In the genomic region with DNA sequence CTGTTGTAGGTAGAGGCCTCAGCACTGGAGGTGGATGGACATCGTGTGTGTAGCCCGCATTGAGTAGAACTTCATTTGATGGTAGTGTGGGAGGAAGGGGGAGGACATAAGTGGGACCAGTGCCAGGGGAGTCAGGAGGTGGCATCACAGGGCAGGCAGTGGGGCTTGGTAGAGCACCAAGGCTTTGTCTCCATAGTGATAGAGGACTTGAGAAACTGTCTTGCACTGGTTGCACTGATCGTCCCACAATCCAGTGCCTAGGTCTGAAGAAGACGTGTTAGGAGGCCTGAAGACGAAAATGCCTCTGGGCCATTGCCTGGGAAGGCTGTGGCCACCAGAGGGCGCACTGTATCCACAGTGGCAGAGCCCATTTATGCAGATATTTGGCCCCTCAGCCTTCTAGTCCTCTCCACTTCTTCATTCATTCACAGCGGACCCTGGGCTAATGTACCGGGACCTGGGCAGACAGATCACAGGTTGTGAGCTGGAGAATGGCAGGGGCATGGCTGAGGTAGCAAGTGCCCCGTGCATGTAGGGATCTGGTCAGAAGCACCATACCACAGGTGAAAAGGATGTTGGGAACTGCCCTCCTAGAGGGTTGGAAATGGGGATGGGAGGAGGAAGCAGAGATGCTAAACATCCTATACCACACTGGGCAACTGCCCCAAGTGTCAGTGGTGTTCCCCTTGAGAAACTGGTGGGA, we compare ENCODE assay signal across 8 cellular contexts.
A peak's percentile ranks its signal among the peaks of the same experiment; 100 is the strongest.
DNase-seq lines count a peak whose midpoint lies in the region; ATAC-seq and TF ChIP-seq lines count a peak whose summit lies in the region.

No MANE protein-coding gene starts in this region.

- POLR2A ChIA-PET in PC-9 (lab: Charles Lee; ENCODE audit: unreplicated experiment) = no interaction called here

- no peak overlapping the region; the same call in 1 of the 2 replicates for H3K27ac ChIP-seq in PC-9
- peak overlapping the region in 2 of 4 donors; percentile 12 to 60 for H3K27ac ChIP-seq in esophagus squamous epithelium

- H3K9me2 ChIP-seq in PC-9 (ENCODE audit: insufficient read depth) = no peaks in the 10 kb centered on the region

- H3F3A ChIP-seq in PC-9 (ENCODE audit: insufficient read depth, low read depth) = peaks cover 59% of the 10 kb centered on the region

- H3K36me3 ChIP-seq in PC-9 (ENCODE audit: low read depth) (peaks cover 24% of the 10 kb centered on the region), esophagus squamous epithelium (peaks cover 0 to 29% (median 0%) of the 10 kb centered on the region in 3 donors)

- no peaks in the 10 kb centered on the region for H3K27me3 ChIP-seq in PC-9 (ENCODE audit: insufficient read depth, low read depth)
- no peaks in the 10 kb centered on the region for H3K27me3 ChIP-seq in esophagus squamous epithelium

- peak; percentile 91 for DNase-seq in GM03348 (ENCODE audit: low spot score)
- peak; percentile 66 for DNase-seq in Jurkat, Clone E6-1 (ENCODE audit: low read depth, low spot score)
- DNase-seq in PC-9 = peak; percentile 66 to 87
- DNase-seq in activated T-cell treated with anti-CD3 and anti-CD28 coated beads, Interleukin-2, amount 50 U/mL, for 1 hour = peak; percentile 87
- DNase-seq in esophagus squamous epithelium (lab: John Stamatoyannopoulos, UW) = peak; percentile 22
- DNase-seq in natural killer cell = peak; percentile 80

- H3K4me1 ChIP-seq in PC-9 (replicated peaks; ENCODE audit: insufficient read depth) (peaks cover 24% of the 10 kb centered on the region), esophagus squamous epithelium (peaks cover 0 to 41% (median 9%) of the 10 kb centered on the region in 3 donors)

- BruUV-seq in PC-9 (replicated peaks; lab: Mats Ljungman, UMichigan) = no TSS peak

- no peak overlapping the region for H3K27ac Mint-ChIP-seq in natural killer cell
- H3K27ac Mint-ChIP-seq in stimulated activated memory B cell treated with anti-CD40 and anti-IgM and Interleukin-4, amounts not matched to agents 10 μg/mL and 1 μg/mL and 100 μg/mL, for 72 hours = no peak overlapping the region

- H3K4me2 ChIP-seq in PC-9 = no peak overlapping the region

- no peak overlapping the region for H2AFZ ChIP-seq in PC-9

- intact Hi-C loops in PC-9 (cut with micrococcal nuclease; ENCODE audit: unreplicated experiment) = loop anchor here (1.0 to 5.0 kb wide), 4 partner anchors 95 to 310 kb away; a partner anchor contains a TSS
- intact Hi-C loops in esophagus squamous epithelium (cut with DNase I) = loop anchor here (2.0 kb wide), 2 partner anchors 142 to 184 kb away; no protein-coding TSS in a partner anchor
- intact Hi-C loops in natural killer cell (cut with micrococcal nuclease) = loop anchor here (1.0 kb wide), 3 partner anchors 142 to 311 kb away; no protein-coding TSS in a partner anchor

- H3K9me3 Mint-ChIP-seq in natural killer cell = no peaks in the 10 kb centered on the region
- H3K9me3 Mint-ChIP-seq in stimulated activated memory B cell treated with anti-CD40 and anti-IgM and Interleukin-4, amounts not matched to agents 10 μg/mL and 1 μg/mL and 100 μg/mL, for 72 hours = no peaks in the 10 kb centered on the region

- no peaks in the 10 kb centered on the region for H4K20me1 ChIP-seq in PC-9 (ENCODE audit: insufficient read depth)

- H3K36me3 Mint-ChIP-seq in natural killer cell = no peaks in the 10 kb centered on the region
- peaks cover 4% of the 10 kb centered on the region for H3K36me3 Mint-ChIP-seq in stimulated activated memory B cell treated with anti-CD40 and anti-IgM and Interleukin-4, amounts not matched to agents 10 μg/mL and 1 μg/mL and 100 μg/mL, for 72 hours

- H3K79me2 ChIP-seq in PC-9 (ENCODE audit: low read depth) = peaks cover 6% of the 10 kb centered on the region; the same call in 1 of the 2 replicates

- no peaks in the 10 kb centered on the region for H3K27me3 Mint-ChIP-seq in natural killer cell (ENCODE audit: low read depth in 2 of 2)
- no peaks in the 10 kb centered on the region for H3K27me3 Mint-ChIP-seq in stimulated activated memory B cell treated with anti-CD40 and anti-IgM and Interleukin-4, amounts not matched to agents 10 μg/mL and 1 μg/mL and 100 μg/mL, for 72 hours

- 15 to 26% methylated on average over 6 to 9 of the region's 9 CpGs for WGBS in esophagus squamous epithelium, 2 donors

- peak; percentile 81 to 92 (median 90) for ATAC-seq in natural killer cell
- peak; percentile 73 for ATAC-seq in stimulated activated memory B cell treated with anti-CD40 and anti-IgM and Interleukin-4, amounts not matched to agents 10 μg/mL and 1 μg/mL and 100 μg/mL, for 72 hours
- no peak for ATAC-seq in GM21381 (IDR thresholded peaks at IDR 0.05; ENCODE audit: unreplicated experiment)

- H3K9me3 ChIP-seq in PC-9 (ENCODE audit: insufficient read depth, low read depth) (no peaks in the 10 kb centered on the region), esophagus squamous epithelium (no peaks in the 10 kb centered on the region)

- TF ChIP-seq CTCF in PC-9 (conservative IDR thresholded peaks at IDR 0.05) (peak; percentile 97), esophagus squamous epithelium (IDR thresholded peaks at IDR 0.05) (peak; percentile 88 to 100 (median 97)), natural killer cell (IDR thresholded peaks at IDR 0.05) (peak; percentile 97)

- no peak overlapping the region for H3K4me3 Mint-ChIP-seq in natural killer cell
- H3K4me3 Mint-ChIP-seq in stimulated activated memory B cell treated with anti-CD40 and anti-IgM and Interleukin-4, amounts not matched to agents 10 μg/mL and 1 μg/mL and 100 μg/mL, for 72 hours = no peak overlapping the region

- TF ChIP-seq POLR2A in esophagus squamous epithelium (IDR thresholded peaks at IDR 0.05) = no peak

- CTCF ChIA-PET in PC-9 (lab: Charles Lee) = interaction anchor here (1.0 kb wide), 1 partner anchor 187 kb away, joined by 3 read pairs; no protein-coding TSS in a partner anchor

- no peak overlapping the region for H3K4me3 ChIP-seq in Jurkat, Clone E6-1 (ENCODE audit: low read length)
- no peak overlapping the region for H3K4me3 ChIP-seq in PC-9
- H3K4me3 ChIP-seq in esophagus squamous epithelium = no peak overlapping the region

- no peaks in the 10 kb centered on the region for H3K4me1 Mint-ChIP-seq in natural killer cell
- peaks cover 3% of the 10 kb centered on the region for H3K4me1 Mint-ChIP-seq in stimulated activated memory B cell treated with anti-CD40 and anti-IgM and Interleukin-4, amounts not matched to agents 10 μg/mL and 1 μg/mL and 100 μg/mL, for 72 hours

Comparison
In these comparisons a context has a peak if more than half of its experiments do, and no peak if none do; other contexts are left out.
1. DNase-seq: peak in every context shown above with its lines; median percentile 91 in GM03348; 87 in activated T-cell treated with anti-CD3 and anti-CD28 coated beads, Interleukin-2, amount 50 U/mL, for 1 hour; 80 in natural killer cell; 76 in PC-9; 66 in Jurkat, Clone E6-1; 22 in esophagus squamous epithelium.